ENCODE assay signal across 9 cellular contexts in the genomic region with DNA sequence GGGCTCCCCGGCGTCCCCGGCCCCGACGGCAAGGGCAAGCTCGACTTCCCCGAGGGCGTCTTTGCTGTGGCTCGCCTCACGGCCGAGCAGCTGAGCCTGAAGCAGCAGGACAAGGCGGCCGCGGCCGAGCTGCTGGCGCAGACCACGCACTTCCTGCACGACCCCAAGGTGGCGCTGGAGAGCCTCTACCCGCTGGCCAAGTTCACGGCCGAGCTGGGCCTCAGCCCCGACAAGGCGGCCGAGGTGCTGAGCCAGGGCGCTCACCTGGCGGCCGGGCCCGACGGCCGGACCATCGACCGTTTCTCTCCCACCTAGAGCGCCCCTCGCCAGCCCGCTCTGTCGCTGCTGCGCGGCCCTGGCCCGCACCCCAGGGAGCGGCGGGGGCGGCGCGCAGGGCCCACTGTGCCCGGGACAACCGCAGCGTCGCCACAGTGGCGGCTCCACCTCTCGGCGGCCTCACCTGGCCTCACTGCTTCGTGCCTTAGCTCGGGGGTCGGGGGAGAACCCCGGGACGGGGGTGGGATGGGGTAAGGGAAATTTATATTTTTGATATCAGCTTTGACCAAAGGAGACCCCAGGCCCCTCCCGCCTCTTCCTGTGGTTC. TPM values are rescaled to one million over a fixed set of nuclear protein-coding genes. Genes with fewer than 3 reads are reported as not detected.
DNase-seq lines count a peak whose midpoint lies in the region; ATAC-seq and TF ChIP-seq lines count a peak whose summit lies in the region.
"Had no signal": no experiment of that assay in that cellular context is flagged by ENCODE, and none has a peak within 500 bp of the region (broad histone marks: within the 10 kb centered on the region; RNA-seq: fewer than 3 reads in every experiment).

No MANE protein-coding gene starts in this region.

- no peak overlapping the region for H3K27ac Mint-ChIP-seq in activated T-cell treated with anti-CD3 and anti-CD28 coated beads, Interleukin-2, amount 50 U/mL, for 72 hours

- no peaks in the 10 kb centered on the region for H3K27me3 ChIP-seq in osteoblast (ENCODE audit: insufficient read depth, low read length)

- H3K36me3 ChIP-seq in osteoblast (ENCODE audit: insufficient read depth, low read length) = peaks cover 49% of the 10 kb centered on the region

- peaks cover 7 to 9% of the 10 kb centered on the region in 2 donors for H3K36me3 Mint-ChIP-seq in activated T-cell treated with anti-CD3 and anti-CD28 coated beads, Interleukin-2, amount 50 U/mL, for 72 hours (ENCODE audit: insufficient read depth in 2 of 2)

- H3K4me1 Mint-ChIP-seq in activated T-cell treated with anti-CD3 and anti-CD28 coated beads, Interleukin-2, amount 50 U/mL, for 72 hours (ENCODE audit: low read depth) = peaks cover 10% of the 10 kb centered on the region

- peaks cover 25% of the 10 kb centered on the region for H3K79me2 ChIP-seq in osteoblast (ENCODE audit: insufficient read depth, low read length)

- H3K4me3 ChIP-seq in osteoblast (ENCODE audit: insufficient read depth, low read length) = no peak overlapping the region
- H3K4me3 ChIP-seq: HAP-1 had no signal

- H3K27ac ChIP-seq in C4-2B = no peak overlapping the region
- H3K27ac ChIP-seq in osteoblast (ENCODE audit: low read depth, low read length) = no peak overlapping the region

- no peaks in the 10 kb centered on the region for H3K9me3 ChIP-seq in osteoblast (ENCODE audit: low read depth, low read length)
- H3K9me3 ChIP-seq: HAP-1 had no signal

- H3K27me3 Mint-ChIP-seq in activated T-cell treated with anti-CD3 and anti-CD28 coated beads, Interleukin-2, amount 50 U/mL, for 72 hours (ENCODE audit: low read depth) = peaks cover 5% of the 10 kb centered on the region

- ATAC-seq in activated T-cell treated with anti-CD3 and anti-CD28 coated beads, Interleukin-2, amount 50 U/mL, for 72 hours (replicated peaks in 1 of 2) = peak in 1 of 2 donors; percentile 10
- ATAC-seq in HG02884 (IDR thresholded peaks at IDR 0.05; ENCODE audit: unreplicated experiment) (no peak), HG03139 (IDR thresholded peaks at IDR 0.05; ENCODE audit: unreplicated experiment) (no peak)

- H4K20me1 ChIP-seq in osteoblast (ENCODE audit: insufficient read depth, low read length) = no peaks in the 10 kb centered on the region

- TF ChIP-seq CTCF in C4-2B (conservative IDR thresholded peaks at IDR 0.05) (peak; percentile 90), osteoblast (IDR thresholded peaks at IDR 0.05; ENCODE audit: extremely low read depth, low read depth, low read length) (peak; percentile 30)

- no peak overlapping the region for H3K4me2 ChIP-seq in osteoblast (ENCODE audit: insufficient read depth, low read length)

- H2AFZ ChIP-seq in osteoblast (ENCODE audit: low read length) = no peak overlapping the region

- H3K4me3 Mint-ChIP-seq in activated T-cell treated with anti-CD3 and anti-CD28 coated beads, Interleukin-2, amount 50 U/mL, for 72 hours = peak overlapping the region in 1 of 2 donors; percentile 34

- in situ Hi-C loops in KBM-7 (cut with MboI; ENCODE audit: low pct_unique_long_range_greater_than_20kb, low sequenced_read_pairs) = loop anchor here (25.0 kb wide), 1 partner anchor 179 kb away; no protein-coding TSS in a partner anchor

- DNase-seq in KBM-7 = peak; percentile 86
- peak; percentile 83 to 86 for DNase-seq in activated T-cell treated with anti-CD3 and anti-CD28 coated beads, Interleukin-2, amount 50 U/mL, for 72 hours
- peak; percentile 66 for DNase-seq in fibroblast of the conjunctiva (ENCODE audit: low read depth)
- peak; percentile 93 for DNase-seq in osteoblast (ENCODE audit: insufficient read length, low spot score, missing footprints)
- DNase-seq in occipital lobe (lab: John Stamatoyannopoulos, UW) = no peak

- H3K4me1 ChIP-seq in osteoblast (ENCODE audit: insufficient read depth, low read length) = peaks cover 24% of the 10 kb centered on the region
- H3K4me1 ChIP-seq: HAP-1 had no signal

- H3K9me3 Mint-ChIP-seq in activated T-cell treated with anti-CD3 and anti-CD28 coated beads, Interleukin-2, amount 50 U/mL, for 72 hours = no peaks in the 10 kb centered on the region

RNA-seq across cellular contexts. Expression of gene HIC1, which starts 3.7 kb away (rescaled TPM):
- total RNA-seq in activated T-cell treated with anti-CD3 and anti-CD28 coated beads, Interleukin-2, amount 50 U/mL, for 72 hours = 10 to 100 TPM; 11.7 to 21.4 TPM
- total RNA-seq in osteoblast (18.5 and 19.7 TPM in 2 replicates), occipital lobe (3.1 TPM)

RNA-seq across cellular contexts. Expression of gene OVCA2, which starts 16.8 kb away (rescaled TPM):
- 10 to 100 TPM; 29.0 to 33.3 TPM for total RNA-seq in activated T-cell treated with anti-CD3 and anti-CD28 coated beads, Interleukin-2, amount 50 U/mL, for 72 hours
- total RNA-seq in osteoblast (59.0 and 61.3 TPM in 2 replicates), occipital lobe (15.8 TPM)

RNA-seq across cellular contexts. Expression of gene DPH1, which starts 28.7 kb away (rescaled TPM):
- 10 to 100 TPM; 36.8 to 40.8 TPM for total RNA-seq in activated T-cell treated with anti-CD3 and anti-CD28 coated beads, Interleukin-2, amount 50 U/mL, for 72 hours
- 52.7 and 63.7 TPM in 2 replicates for total RNA-seq in osteoblast
- 20.7 TPM for total RNA-seq in occipital lobe

RNA-seq across cellular contexts. Expression of gene RTN4RL1, which starts 33.5 kb away (rescaled TPM):
- under 1 TPM; 0.14 to 0.21 TPM for total RNA-seq in activated T-cell treated with anti-CD3 and anti-CD28 coated beads, Interleukin-2, amount 50 U/mL, for 72 hours
- total RNA-seq in osteoblast (1.1 and 1.5 TPM in 2 replicates), occipital lobe (25.0 TPM)
